ENCODE assay signal across 18 cellular contexts in genomic region chr12:75000120-75000519, GRCh38.
"Had no signal": no experiment of that assay in that cellular context is flagged by ENCODE, and none has a peak within 500 bp of the region (broad histone marks: within the 10 kb centered on the region; RNA-seq: fewer than 3 reads in every experiment).

No MANE protein-coding gene starts in this region.

- H3K27me3 ChIP-seq: cardiac muscle cell, ovary, spleen, upper lobe of left lung had no signal

- H3K4me3 ChIP-seq: cardiac muscle cell, ovary, spleen, thoracic aorta, upper lobe of left lung had no signal

- H3K36me3 ChIP-seq: cardiac muscle cell, ovary, spleen, thoracic aorta, upper lobe of left lung had no signal

- H3K27ac Mint-ChIP-seq: activated CD4-positive, alpha-beta memory T cell treated with anti-CD3 and anti-CD28 coated beads, Interleukin-2, amount 10 ng/mL, durations not matched to agents 7 days and 5 days; activated naive CD4-positive, alpha-beta T cell treated with anti-CD3 and anti-CD28 coated beads, Interleukin-2, amount 50 U/mL, for 24 hours; activated T-cell treated with anti-CD3 and anti-CD28 coated beads, Interleukin-2, amount 50 U/mL, for 24 hours; stimulated activated naive B cell treated with anti-CD40 and anti-IgM and Interleukin-4, amounts not matched to agents 10 μg/mL and 1 μg/mL and 100 μg/mL, for 72 hours; T-helper 2 cell treated with Interferon-gamma antibody and Interleukin-4, amounts not matched to agents 5 μg/mL and 100 μg/mL, for 36 hours; WTC11 had no signal

- H3K9me3 ChIP-seq: ovary, thoracic aorta, upper lobe of left lung had no signal

- H3K4me1 Mint-ChIP-seq: stimulated activated naive B cell treated with anti-CD40 and anti-IgM and Interleukin-4, amounts not matched to agents 10 μg/mL and 1 μg/mL and 100 μg/mL, for 72 hours; WTC11 had no signal

- H3K36me3 Mint-ChIP-seq: activated naive CD4-positive, alpha-beta T cell treated with anti-CD3 and anti-CD28 coated beads, Interleukin-2, amount 50 U/mL, for 24 hours; naive thymus-derived CD8-positive, alpha-beta T cell; stimulated activated naive B cell treated with anti-CD40 and anti-IgM and Interleukin-4, amounts not matched to agents 10 μg/mL and 1 μg/mL and 100 μg/mL, for 72 hours; WTC11 had no signal

- H3K4me3 Mint-ChIP-seq: activated naive CD4-positive, alpha-beta T cell treated with anti-CD3 and anti-CD28 coated beads, Interleukin-2, amount 50 U/mL, for 24 hours; stimulated activated naive B cell treated with anti-CD40 and anti-IgM and Interleukin-4, amounts not matched to agents 10 μg/mL and 1 μg/mL and 100 μg/mL, for 72 hours; WTC11 had no signal

- H3K27ac ChIP-seq: cardiac muscle cell, ovary, spleen, thoracic aorta, upper lobe of left lung had no signal

- H3K9me3 Mint-ChIP-seq: activated CD4-positive, alpha-beta memory T cell treated with anti-CD3 and anti-CD28 coated beads, Interleukin-2, amount 10 ng/mL, durations not matched to agents 7 days and 5 days; stimulated activated naive B cell treated with anti-CD40 and anti-IgM and Interleukin-4, amounts not matched to agents 10 μg/mL and 1 μg/mL and 100 μg/mL, for 72 hours had no signal

- ATAC-seq: naive thymus-derived CD8-positive, alpha-beta T cell; sciatic nerve; stimulated activated naive B cell treated with anti-CD40 and anti-IgM and Interleukin-4, amounts not matched to agents 10 μg/mL and 1 μg/mL and 100 μg/mL, for 72 hours; WTC11 had no signal

- DNase-seq: activated CD4-positive, alpha-beta memory T cell treated with anti-CD3 and anti-CD28 coated beads, Interleukin-2, amount 10 ng/mL, durations not matched to agents 7 days and 5 days; activated CD4-positive, alpha-beta T cell treated with anti-CD3 and anti-CD28 coated beads for 4 hours; activated gamma-delta T cell; activated T-cell treated with anti-CD3 and anti-CD28 coated beads, Interleukin-2, amount 50 U/mL, for 24 hours; amniotic stem cell; mesenchymal stem cell; naive thymus-derived CD8-positive, alpha-beta T cell; ovary; spleen; stimulated activated CD4-positive, alpha-beta T cell treated with anti-CD3 and anti-CD28 coated beads, Interleukin-4, amount 100 ng/mL, for 4 hours; stimulated activated naive B cell treated with anti-CD40 and anti-IgM and Interleukin-4, amounts not matched to agents 10 μg/mL and 1 μg/mL and 100 μg/mL, for 72 hours; upper lobe of left lung had no signal

- H3K27me3 Mint-ChIP-seq: activated CD4-positive, alpha-beta memory T cell treated with anti-CD3 and anti-CD28 coated beads, Interleukin-2, amount 10 ng/mL, durations not matched to agents 7 days and 5 days; activated naive CD4-positive, alpha-beta T cell treated with anti-CD3 and anti-CD28 coated beads, Interleukin-2, amount 50 U/mL, for 24 hours; activated T-cell treated with anti-CD3 and anti-CD28 coated beads, Interleukin-2, amount 50 U/mL, for 24 hours; naive thymus-derived CD8-positive, alpha-beta T cell; stimulated activated naive B cell treated with anti-CD40 and anti-IgM and Interleukin-4, amounts not matched to agents 10 μg/mL and 1 μg/mL and 100 μg/mL, for 72 hours had no signal

- H3K4me1 ChIP-seq: spleen, upper lobe of left lung had no signal
